ENCODE assay signal across 1 cellular context in the genomic region with DNA sequence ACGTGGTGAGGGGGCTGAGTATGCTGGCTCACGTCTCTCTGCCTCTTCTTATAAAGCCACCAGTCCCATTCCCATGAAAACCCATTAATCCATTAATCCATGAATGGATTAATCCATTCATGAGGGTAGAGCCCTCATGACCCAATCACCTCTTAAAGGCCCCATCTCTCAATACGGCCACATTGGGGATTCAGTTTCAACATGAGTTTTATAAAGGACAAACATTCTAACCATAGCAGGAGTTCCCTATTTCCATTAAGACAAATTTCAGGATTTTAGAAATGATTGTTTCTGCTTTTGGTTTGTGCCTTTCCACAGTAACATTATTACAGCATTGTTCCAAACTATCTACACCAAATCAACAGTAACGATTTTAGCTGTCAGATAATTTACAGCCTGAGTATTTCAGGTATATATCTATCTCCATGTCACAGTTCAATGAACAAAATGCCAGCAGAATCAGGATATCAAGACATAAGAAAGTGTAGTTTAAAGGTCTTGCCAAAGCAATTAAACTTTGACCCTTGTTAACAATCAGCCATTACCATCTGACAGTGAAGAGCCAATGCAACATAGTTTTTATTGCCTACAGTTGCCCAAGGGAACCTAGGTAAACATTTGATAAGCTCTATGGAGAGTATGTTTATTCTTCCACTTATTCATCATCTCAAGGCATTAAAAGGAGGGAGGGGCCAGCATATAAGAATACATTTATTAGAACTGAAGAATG.
TF ChIP-seq lines count a peak whose summit lies in the region.

No MANE protein-coding gene starts in this region.

TF ChIP-seq in liver, 16 proteins besides CTCF, POLR2A, EP300 and RAD21 (continued from another document):
- TF ChIP-seq, protein P1, sequence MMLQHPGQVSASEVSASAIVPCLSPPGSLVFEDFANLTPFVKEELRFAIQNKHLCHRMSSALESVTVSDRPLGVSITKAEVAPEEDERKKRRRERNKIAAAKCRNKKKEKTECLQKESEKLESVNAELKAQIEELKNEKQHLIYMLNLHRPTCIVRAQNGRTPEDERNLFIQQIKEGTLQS (IDR thresholded peaks at IDR 0.05): no peak
